In genomic region chr6:36442671-36443497, GRCh38 we compare ENCODE assay signal across 1 cellular context.
TF ChIP-seq lines count a peak whose summit lies in the region.

Gene KCTD20, plus strand, starts transcription at chr6:36443000. Its CDS starts 27,098 bp downstream, at chr6:36470098.
Gene PXT1, minus strand, starts transcription at chr6:36442854. Its CDS starts 16,772 bp downstream, at chr6:36426082.

TF ChIP-seq in HepG2, 621 proteins besides CTCF, POLR2A, EP300 and RAD21 (continued from another document and continues in another):
- TF ChIP-seq FOXP4 (CRISPR knock-in tag; IDR thresholded peaks at IDR 0.05) (peak; percentile 25; the same call in 1 of the 2 replicates), PLRG1 (conservative IDR thresholded peaks at IDR 0.05) (no peak), REST (IDR thresholded peaks at IDR 0.05; ENCODE audit: borderline replicate concordance in 1 of 2, low read depth in 1 of 2, low read length in 2 of 2) (peak in 1 of 2 experiments; percentile 68; a peak in 1 of 4 replicates), ZNF407 (CRISPR knock-in tag; IDR thresholded peaks at IDR 0.05; ENCODE audit: not compliant biosample characterization) (peak; percentile 58), HOXA7 (CRISPR knock-in tag; IDR thresholded peaks at IDR 0.05) (no peak), NFIC (IDR thresholded peaks at IDR 0.05; ENCODE audit: low read length) (no peak), FOXO4 (CRISPR knock-in tag; conservative IDR thresholded peaks at IDR 0.05) (no peak), ZNF234 (CRISPR knock-in tag; conservative IDR thresholded peaks at IDR 0.05) (peak; percentile 87; the same call in 1 of the 2 replicates), E2F1 (CRISPR knock-in tag; IDR thresholded peaks at IDR 0.05) (no peak; the same call in 1 of the 2 replicates), ISX (CRISPR knock-in tag; conservative IDR thresholded peaks at IDR 0.05) (no peak), XBP1 (CRISPR knock-in tag; IDR thresholded peaks at IDR 0.05) (no peak), NR0B2 (CRISPR knock-in tag; IDR thresholded peaks at IDR 0.05) (peak; percentile 79), MIER2 (CRISPR knock-in tag; IDR thresholded peaks at IDR 0.05) (peak; percentile 75), MIER3 (CRISPR knock-in tag; IDR thresholded peaks at IDR 0.05; ENCODE audit: borderline replicate concordance) (peak; percentile 82; the same call in 1 of the 2 replicates), PHF21A (CRISPR knock-in tag; IDR thresholded peaks at IDR 0.05) (peak; percentile 70; the same call in 1 of the 2 replicates), MTF1 (CRISPR knock-in tag; IDR thresholded peaks at IDR 0.05) (peak; percentile 82; the same call in 1 of the 2 replicates), NFAT5 (CRISPR knock-in tag; IDR thresholded peaks at IDR 0.05) (peak; percentile 7; the same call in 1 of the 2 replicates), PATZ1 (CRISPR knock-in tag; IDR thresholded peaks at IDR 0.05) (peak; percentile 75), ZBTB7B (CRISPR knock-in tag; IDR thresholded peaks at IDR 0.05) (peak; percentile 89), CREB3 (CRISPR knock-in tag; IDR thresholded peaks at IDR 0.05) (0 out of 2 replicates have a peak, but pooled peaks have one; percentile 6), RBM39 (IDR thresholded peaks at IDR 0.05; ENCODE audit: low read depth, low read length, poor library complexity, severe bottlenecking) (peak; percentile 50), ZNF260 (CRISPR knock-in tag; IDR thresholded peaks at IDR 0.05; ENCODE audit: borderline replicate concordance, low read depth) (no peak), FOXJ3 (CRISPR knock-in tag; IDR thresholded peaks at IDR 0.05; ENCODE audit: borderline replicate concordance) (no peak), ZNF839 (CRISPR knock-in tag; IDR thresholded peaks at IDR 0.05; ENCODE audit: borderline replicate concordance) (0 out of 2 replicates have a peak, but pooled peaks have one; percentile 60)
